ENCODE assay signal across 1 cellular context in the genomic region with DNA sequence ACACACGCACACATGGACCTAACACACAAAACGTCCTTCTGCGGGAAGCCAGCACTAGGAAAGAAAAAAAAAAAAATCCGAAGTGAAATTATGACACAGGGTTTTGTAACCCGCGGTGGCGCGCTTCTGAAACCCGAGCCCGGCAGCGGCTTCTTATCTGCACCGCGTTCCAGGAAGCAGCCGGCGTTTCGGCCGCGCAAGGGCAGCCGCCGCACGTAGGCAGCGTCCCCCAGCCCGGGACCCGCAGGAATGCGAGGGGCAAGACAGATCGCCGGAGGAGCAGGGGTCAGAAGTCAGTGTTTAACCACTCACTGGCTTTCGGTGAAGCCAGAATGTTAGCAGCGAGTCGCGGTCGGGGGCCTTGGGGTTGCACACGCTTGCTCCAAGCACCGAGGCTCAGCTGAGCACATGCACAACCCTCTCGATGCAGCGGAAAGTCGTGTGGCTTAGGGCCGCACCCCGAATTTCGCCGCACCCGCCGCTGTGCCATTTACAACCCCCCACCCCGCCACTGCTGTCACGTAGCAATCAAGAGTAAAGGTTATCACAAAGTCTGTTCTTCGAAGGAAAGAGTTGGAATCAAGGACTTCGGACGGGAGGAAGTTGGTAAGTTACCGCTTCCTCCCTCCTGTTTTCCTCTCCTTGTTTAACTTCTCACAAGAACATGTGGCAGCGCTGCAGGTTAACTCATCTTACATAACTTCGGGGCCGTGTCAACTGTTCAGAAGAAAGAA.
TF ChIP-seq lines count a peak whose summit lies in the region.

No MANE protein-coding gene starts in this region.

TF ChIP-seq in GM12878, 131 proteins besides CTCF, POLR2A, EP300 and RAD21 (continued from another document):
- TF ChIP-seq, protein P1, sequence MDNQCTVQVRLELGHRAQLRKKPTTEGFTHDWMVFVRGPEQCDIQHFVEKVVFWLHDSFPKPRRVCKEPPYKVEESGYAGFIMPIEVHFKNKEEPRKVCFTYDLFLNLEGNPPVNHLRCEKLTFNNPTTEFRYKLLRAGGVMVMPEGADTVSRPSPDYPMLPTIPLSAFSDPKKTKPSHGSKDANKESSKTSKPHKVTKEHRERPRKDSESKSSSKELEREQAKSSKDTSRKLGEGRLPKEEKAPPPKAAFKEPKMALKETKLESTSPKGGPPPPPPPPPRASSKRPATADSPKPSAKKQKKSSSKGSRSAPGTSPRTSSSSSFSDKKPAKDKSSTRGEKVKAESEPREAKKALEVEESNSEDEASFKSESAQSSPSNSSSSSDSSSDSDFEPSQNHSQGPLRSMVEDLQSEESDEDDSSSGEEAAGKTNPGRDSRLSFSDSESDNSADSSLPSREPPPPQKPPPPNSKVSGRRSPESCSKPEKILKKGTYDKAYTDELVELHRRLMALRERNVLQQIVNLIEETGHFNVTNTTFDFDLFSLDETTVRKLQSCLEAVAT (IDR thresholded peaks at IDR 0.05): 0 out of 2 replicates have a peak, but pooled peaks have one; percentile 12
- 0 out of 2 replicates have a peak, but pooled peaks have one; percentile 11 for TF ChIP-seq PAX5 (IDR thresholded peaks at IDR 0.05; ENCODE audit: borderline replicate concordance, low read depth, low read length)
- no peak for TF ChIP-seq SUPT20H (IDR thresholded peaks at IDR 0.05; ENCODE audit: borderline replicate concordance, control insufficient read depth, low read depth, low read length)
- peak; percentile 66 for TF ChIP-seq EED (IDR thresholded peaks at IDR 0.05; ENCODE audit: low read depth)
- TF ChIP-seq, protein P2, sequence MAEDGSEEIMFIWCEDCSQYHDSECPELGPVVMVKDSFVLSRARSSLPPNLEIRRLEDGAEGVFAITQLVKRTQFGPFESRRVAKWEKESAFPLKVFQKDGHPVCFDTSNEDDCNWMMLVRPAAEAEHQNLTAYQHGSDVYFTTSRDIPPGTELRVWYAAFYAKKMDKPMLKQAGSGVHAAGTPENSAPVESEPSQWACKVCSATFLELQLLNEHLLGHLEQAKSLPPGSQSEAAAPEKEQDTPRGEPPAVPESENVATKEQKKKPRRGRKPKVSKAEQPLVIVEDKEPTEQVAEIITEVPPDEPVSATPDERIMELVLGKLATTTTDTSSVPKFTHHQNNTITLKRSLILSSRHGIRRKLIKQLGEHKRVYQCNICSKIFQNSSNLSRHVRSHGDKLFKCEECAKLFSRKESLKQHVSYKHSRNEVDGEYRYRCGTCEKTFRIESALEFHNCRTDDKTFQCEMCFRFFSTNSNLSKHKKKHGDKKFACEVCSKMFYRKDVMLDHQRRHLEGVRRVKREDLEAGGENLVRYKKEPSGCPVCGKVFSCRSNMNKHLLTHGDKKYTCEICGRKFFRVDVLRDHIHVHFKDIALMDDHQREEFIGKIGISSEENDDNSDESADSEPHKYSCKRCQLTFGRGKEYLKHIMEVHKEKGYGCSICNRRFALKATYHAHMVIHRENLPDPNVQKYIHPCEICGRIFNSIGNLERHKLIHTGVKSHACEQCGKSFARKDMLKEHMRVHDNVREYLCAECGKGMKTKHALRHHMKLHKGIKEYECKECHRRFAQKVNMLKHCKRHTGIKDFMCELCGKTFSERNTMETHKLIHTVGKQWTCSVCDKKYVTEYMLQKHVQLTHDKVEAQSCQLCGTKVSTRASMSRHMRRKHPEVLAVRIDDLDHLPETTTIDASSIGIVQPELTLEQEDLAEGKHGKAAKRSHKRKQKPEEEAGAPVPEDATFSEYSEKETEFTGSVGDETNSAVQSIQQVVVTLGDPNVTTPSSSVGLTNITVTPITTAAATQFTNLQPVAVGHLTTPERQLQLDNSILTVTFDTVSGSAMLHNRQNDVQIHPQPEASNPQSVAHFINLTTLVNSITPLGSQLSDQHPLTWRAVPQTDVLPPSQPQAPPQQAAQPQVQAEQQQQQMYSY (CRISPR knock-in tag; IDR thresholded peaks at IDR 0.05): no peak
- TF ChIP-seq MTA2 (IDR thresholded peaks at IDR 0.05; ENCODE audit: low read depth): peak; percentile 8; the same call in 1 of the 2 replicates
- 0 out of 2 replicates have a peak, but pooled peaks have one; percentile 22 for TF ChIP-seq TCF3 (IDR thresholded peaks at IDR 0.05; ENCODE audit: borderline replicate concordance, insufficient read depth, low read depth, low read length)
- TF ChIP-seq MEF2A (IDR thresholded peaks at IDR 0.05; ENCODE audit: insufficient read depth, low read depth, low read length): peak; percentile 63; the same call in 1 of the 2 replicates
- peak; percentile 59 for TF ChIP-seq TBL1XR1 (IDR thresholded peaks at IDR 0.05; ENCODE audit: low read depth, low read length)
- no peak for TF ChIP-seq ZZZ3 (IDR thresholded peaks at IDR 0.05; ENCODE audit: control insufficient read depth, insufficient read length, low read depth)
- peak in 1 of 2 experiments; percentile 35; a peak in 2 of 4 replicates for TF ChIP-seq BHLHE40 (IDR thresholded peaks at IDR 0.05; ENCODE audit: borderline replicate concordance in 1 of 2, low read depth in 2 of 2, low read length in 1 of 2)
- peak; percentile 38; the same call in 1 of the 2 replicates for TF ChIP-seq RUNX3 (IDR thresholded peaks at IDR 0.05; ENCODE audit: low read length)
- TF ChIP-seq, protein P3, sequence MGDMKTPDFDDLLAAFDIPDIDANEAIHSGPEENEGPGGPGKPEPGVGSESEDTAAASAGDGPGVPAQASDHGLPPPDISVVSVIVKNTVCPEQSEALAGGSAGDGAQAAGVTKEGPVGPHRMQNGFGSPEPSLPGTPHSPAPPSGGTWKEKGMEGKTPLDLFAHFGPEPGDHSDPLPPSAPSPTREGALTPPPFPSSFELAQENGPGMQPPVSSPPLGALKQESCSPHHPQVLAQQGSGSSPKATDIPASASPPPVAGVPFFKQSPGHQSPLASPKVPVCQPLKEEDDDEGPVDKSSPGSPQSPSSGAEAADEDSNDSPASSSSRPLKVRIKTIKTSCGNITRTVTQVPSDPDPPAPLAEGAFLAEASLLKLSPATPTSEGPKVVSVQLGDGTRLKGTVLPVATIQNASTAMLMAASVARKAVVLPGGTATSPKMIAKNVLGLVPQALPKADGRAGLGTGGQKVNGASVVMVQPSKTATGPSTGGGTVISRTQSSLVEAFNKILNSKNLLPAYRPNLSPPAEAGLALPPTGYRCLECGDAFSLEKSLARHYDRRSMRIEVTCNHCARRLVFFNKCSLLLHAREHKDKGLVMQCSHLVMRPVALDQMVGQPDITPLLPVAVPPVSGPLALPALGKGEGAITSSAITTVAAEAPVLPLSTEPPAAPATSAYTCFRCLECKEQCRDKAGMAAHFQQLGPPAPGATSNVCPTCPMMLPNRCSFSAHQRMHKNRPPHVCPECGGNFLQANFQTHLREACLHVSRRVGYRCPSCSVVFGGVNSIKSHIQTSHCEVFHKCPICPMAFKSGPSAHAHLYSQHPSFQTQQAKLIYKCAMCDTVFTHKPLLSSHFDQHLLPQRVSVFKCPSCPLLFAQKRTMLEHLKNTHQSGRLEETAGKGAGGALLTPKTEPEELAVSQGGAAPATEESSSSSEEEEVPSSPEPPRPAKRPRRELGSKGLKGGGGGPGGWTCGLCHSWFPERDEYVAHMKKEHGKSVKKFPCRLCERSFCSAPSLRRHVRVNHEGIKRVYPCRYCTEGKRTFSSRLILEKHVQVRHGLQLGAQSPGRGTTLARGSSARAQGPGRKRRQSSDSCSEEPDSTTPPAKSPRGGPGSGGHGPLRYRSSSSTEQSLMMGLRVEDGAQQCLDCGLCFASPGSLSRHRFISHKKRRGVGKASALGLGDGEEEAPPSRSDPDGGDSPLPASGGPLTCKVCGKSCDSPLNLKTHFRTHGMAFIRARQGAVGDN (IDR thresholded peaks at IDR 0.05): peak; percentile 82
- TF ChIP-seq KLF5 (IDR thresholded peaks at IDR 0.05; ENCODE audit: partially characterized antibody): no peak
- 0 out of 2 replicates have a peak, but pooled peaks have one; percentile 15 for TF ChIP-seq NBN (IDR thresholded peaks at IDR 0.05)
- 0 out of 2 replicates have a peak, but pooled peaks have one; percentile 13 for TF ChIP-seq CHD2 (IDR thresholded peaks at IDR 0.05; ENCODE audit: borderline replicate concordance, low read depth, low read length)
- no peak for TF ChIP-seq ZNF622 (IDR thresholded peaks at IDR 0.05)
- peak in 1 of 2 experiments; percentile 51; a peak in 2 of 4 replicates for TF ChIP-seq IKZF2 (IDR thresholded peaks at IDR 0.05)
- peak; percentile 53 for TF ChIP-seq NR2F1 (conservative IDR thresholded peaks at IDR 0.05)
